12 cellular contexts compared by ENCODE assay signal in genomic region chr7:43522406-43523156, GRCh38.
A peak's percentile ranks its signal among the peaks of the same experiment; 100 is the strongest.
DNase-seq lines count a peak whose midpoint lies in the region; ATAC-seq and TF ChIP-seq lines count a peak whose summit lies in the region.
"Had no signal": no experiment of that assay in that cellular context is flagged by ENCODE, and none has a peak within 500 bp of the region (broad histone marks: within the 10 kb centered on the region; RNA-seq: fewer than 3 reads in every experiment).

No MANE protein-coding gene starts in this region.

- no peak overlapping the region for H3K14ac ChIP-seq in mesenchymal stem cell (ENCODE audit: low read length in 2 of 2)

- no peak overlapping the region for H3K4me3 Mint-ChIP-seq in activated CD4-positive, alpha-beta T cell treated with anti-CD3 and anti-CD28 coated beads for 36 hours

- H3K9me2 ChIP-seq in PC-3 (replicated peaks; ENCODE audit: low read length), result no peaks in the 10 kb centered on the region

- H3K36me3 ChIP-seq in PC-3 (ENCODE audit: low read depth, low read length) (no peaks in the 10 kb centered on the region), mammary epithelial cell (ENCODE audit: insufficient read depth, low read length) (no peaks in the 10 kb centered on the region), mesenchymal stem cell (ENCODE audit: control insufficient read depth in 1 of 2, insufficient read depth in 2 of 2, low read depth in 1 of 2, low read length in 2 of 2) (no peaks in the 10 kb centered on the region)

- no peak overlapping the region for H3K27ac Mint-ChIP-seq in activated CD4-positive, alpha-beta T cell treated with anti-CD3 and anti-CD28 coated beads for 36 hours

- peak overlapping the region; percentile 67 for H2BK5ac ChIP-seq in mesenchymal stem cell (ENCODE audit: low read depth, low read length, poor library complexity, severe bottlenecking)

- H3K9me3 ChIP-seq in PC-3 (ENCODE audit: low read length), result no peaks in the 10 kb centered on the region
- H3K9me3 ChIP-seq in mammary epithelial cell (replicated peaks; ENCODE audit: insufficient read depth, low read length), result no peaks in the 10 kb centered on the region
- H3K9me3 ChIP-seq in mesenchymal stem cell (ENCODE audit: control insufficient read depth, low read length), result no peaks in the 10 kb centered on the region

- H3K36me3 Mint-ChIP-seq in activated CD4-positive, alpha-beta T cell treated with anti-CD3 and anti-CD28 coated beads for 36 hours (ENCODE audit: low read depth), result no peaks in the 10 kb centered on the region

- no peaks in the 10 kb centered on the region for H4K20me1 ChIP-seq in PC-3 (ENCODE audit: low read length)
- no peaks in the 10 kb centered on the region for H4K20me1 ChIP-seq in mammary epithelial cell (ENCODE audit: insufficient read depth, low read length)

- no peak overlapping the region for H3K4ac ChIP-seq in mesenchymal stem cell (ENCODE audit: low read depth in 1 of 2, low read length in 2 of 2)

- peak; percentile 84 for DNase-seq in Daoy (ENCODE audit: low read depth)
- peak; percentile 2 for DNase-seq in PC-3
- peak; percentile 98 for DNase-seq in mammary epithelial cell
- peak; percentile 37 for DNase-seq in mesenchymal stem cell
- no peak for DNase-seq in KBM-7
- no peak for DNase-seq in activated CD4-positive, alpha-beta T cell treated with anti-CD3 and anti-CD28 coated beads for 36 hours
- DNase-seq in dermis blood vessel endothelial cell, result no peak
- DNase-seq in NCI-H446 treated with DMSO at 0.1 percent for 48 hours (lab: John Stamatoyannopoulos, UW), result no peak
- DNase-seq: activated naive CD4-positive, alpha-beta T cell; NCI-H526; stimulated activated CD4-positive, alpha-beta T cell treated with anti-CD3 and anti-CD28 coated beads, Interleukin-2, amount 100 ng/mL, for 24 hours had no signal

- H3K27ac ChIP-seq in PC-3 (ENCODE audit: low read length) (no peak overlapping the region), mammary epithelial cell (ENCODE audit: insufficient read depth, low read depth, low read length) (peak overlapping the region; percentile 58), mesenchymal stem cell (ENCODE audit: low read length, poor library complexity, severe bottlenecking) (peak overlapping the region; percentile 62)

- BruUV-seq in PC-3 (replicated peaks; lab: Mats Ljungman, UMichigan) (no TSS peak), mammary epithelial cell (replicated peaks; lab: Mats Ljungman, UMichigan) (no TSS peak)

- no peaks in the 10 kb centered on the region for H3K27me3 Mint-ChIP-seq in activated CD4-positive, alpha-beta T cell treated with anti-CD3 and anti-CD28 coated beads for 36 hours

- H3K79me1 ChIP-seq in mesenchymal stem cell (replicated peaks; ENCODE audit: low read length, poor library complexity, severe bottlenecking), result no peaks in the 10 kb centered on the region

- H3K18ac ChIP-seq in mesenchymal stem cell (ENCODE audit: low read depth in 1 of 2, low read length in 2 of 2), result peak overlapping the region in 1 of 2 experiments; percentile 4

- no peaks in the 10 kb centered on the region for H3K4me1 Mint-ChIP-seq in activated CD4-positive, alpha-beta T cell treated with anti-CD3 and anti-CD28 coated beads for 36 hours

- no peak for TF ChIP-seq CTCF in PC-3 (conservative IDR thresholded peaks at IDR 0.05; ENCODE audit: low read depth, low read length)
- no peak for TF ChIP-seq CTCF in mammary epithelial cell (conservative IDR thresholded peaks at IDR 0.05 in 1 of 2, IDR thresholded peaks at IDR 0.05 in 1 of 2; ENCODE audit: extremely low read depth in 1 of 2, insufficient read depth in 1 of 2, low read depth in 1 of 2, low read length in 2 of 2)

- H3K4me3 ChIP-seq in PC-3 (ENCODE audit: low read length), result no peak overlapping the region
- H3K4me3 ChIP-seq in mammary epithelial cell (replicated peaks in 1 of 3; ENCODE audit: insufficient read depth in 1 of 3, low read depth in 2 of 3, low read length in 3 of 3), result no peak overlapping the region
- no peak overlapping the region for H3K4me3 ChIP-seq in mesenchymal stem cell (ENCODE audit: insufficient read depth in 1 of 2, low read depth in 1 of 2, low read length in 2 of 2)

- intact Hi-C loops in PC-3 (cut with micrococcal nuclease), result no loop called here
- intact Hi-C loops in mammary epithelial cell (cut with micrococcal nuclease), result loop anchor here (2.0 kb wide), 1 partner anchor 46 kb away; no protein-coding TSS in a partner anchor
- intact Hi-C loops in activated CD4-positive, alpha-beta T cell treated with anti-CD3 and anti-CD28 coated beads for 36 hours (cut with DNase I, micrococcal nuclease), result no loop called here

- POLR2A ChIA-PET in PC-3 (lab: Charles Lee; ENCODE audit: unreplicated experiment), result no interaction called here
- POLR2A ChIA-PET in activated CD4-positive, alpha-beta T cell treated with anti-CD3 and anti-CD28 coated beads for 36 hours (lab: Charles Lee), result no interaction called here

- H2BK120ac ChIP-seq in mesenchymal stem cell (ENCODE audit: low read depth, low read length), result no peak overlapping the region

- in situ Hi-C loops in mammary epithelial cell (cut with MboI; ENCODE audit: low sequenced_read_pairs in 2 of 2), result no loop called here
- in situ Hi-C loops in KBM-7 (cut with MboI; ENCODE audit: low pct_unique_long_range_greater_than_20kb, low sequenced_read_pairs), result no loop called here

- CTCF ChIA-PET in PC-3 (lab: Charles Lee) (no interaction called here), mammary epithelial cell (lab: Charles Lee; ENCODE audit: low non-redundant PET) (no interaction called here)
- CTCF ChIA-PET in activated CD4-positive, alpha-beta T cell treated with anti-CD3 and anti-CD28 coated beads for 36 hours (lab: Charles Lee), result interaction anchor here (0.6 kb wide), 1 partner anchor 177 kb away, joined by 3 read pairs; no protein-coding TSS in a partner anchor

- WGBS in mammary epithelial cell (ENCODE audit: low coverage, missing lambda C conversion rate), result 30% methylated on average over 7 of the region's 8 CpGs
- 76% methylated on average over 3 of the region's 8 CpGs for WGBS in mesenchymal stem cell

- no peak overlapping the region for H2BK15ac ChIP-seq in mesenchymal stem cell (ENCODE audit: low read depth, poor library complexity, severe bottlenecking)

- no peaks in the 10 kb centered on the region for H3K9me3 Mint-ChIP-seq in activated CD4-positive, alpha-beta T cell treated with anti-CD3 and anti-CD28 coated beads for 36 hours (ENCODE audit: low read depth)

- H4K91ac ChIP-seq in mesenchymal stem cell (ENCODE audit: low read length), result no peak overlapping the region

- ATAC-seq in PC-3, result no peak
- ATAC-seq in activated CD4-positive, alpha-beta T cell treated with anti-CD3 and anti-CD28 coated beads for 36 hours, result no peak
- ATAC-seq: Right ventricle myocardium inferior had no signal

- H3K4me1 ChIP-seq in PC-3 (ENCODE audit: insufficient read depth, low read length) (peaks cover 2% of the 10 kb centered on the region; the same call in 1 of the 2 replicates), mammary epithelial cell (ENCODE audit: insufficient read depth, low read length) (peaks cover 32% of the 10 kb centered on the region), mesenchymal stem cell (ENCODE audit: control insufficient read depth, insufficient read depth, low read depth, low read length) (peaks cover 4% of the 10 kb centered on the region)

- H2BK12ac ChIP-seq in mesenchymal stem cell (ENCODE audit: low read length in 2 of 2), result peak overlapping the region in 1 of 2 experiments; percentile 32

- no peak overlapping the region for H4K8ac ChIP-seq in mesenchymal stem cell (ENCODE audit: low read length)

- H3K23ac ChIP-seq in mesenchymal stem cell (ENCODE audit: low read length in 2 of 2), result no peak overlapping the region

- H3K27me3 ChIP-seq in PC-3 (ENCODE audit: low read length), result no peaks in the 10 kb centered on the region
- no peaks in the 10 kb centered on the region for H3K27me3 ChIP-seq in mammary epithelial cell (ENCODE audit: insufficient read depth, low read length)
- H3K27me3 ChIP-seq in mesenchymal stem cell (ENCODE audit: control insufficient read depth in 1 of 2, insufficient read depth in 1 of 2, low read length in 2 of 2), result no peaks in the 10 kb centered on the region

- no peaks in the 10 kb centered on the region for H3K79me2 ChIP-seq in PC-3 (ENCODE audit: low read length)
- no peaks in the 10 kb centered on the region for H3K79me2 ChIP-seq in mammary epithelial cell (ENCODE audit: insufficient read depth, low read length)

- no peak overlapping the region for H2AK5ac ChIP-seq in mesenchymal stem cell (ENCODE audit: low read length, severe bottlenecking)

- dilution Hi-C loops in mammary epithelial cell (cut with HindIII; ENCODE audit: low sequenced_read_pairs), result no loop called here

- no peak overlapping the region for H3K9ac ChIP-seq in PC-3 (ENCODE audit: low read length)
- H3K9ac ChIP-seq in mammary epithelial cell (ENCODE audit: insufficient read depth, low read length), result no peak overlapping the region
- no peak overlapping the region for H3K9ac ChIP-seq in mesenchymal stem cell (ENCODE audit: low read length)

- no peak overlapping the region for H3K4me2 ChIP-seq in PC-3 (ENCODE audit: low read length)
- peak overlapping the region; percentile 34 for H3K4me2 ChIP-seq in mammary epithelial cell (ENCODE audit: insufficient read depth, low read depth, low read length)
- H3K4me2 ChIP-seq in mesenchymal stem cell (ENCODE audit: low read length, poor library complexity, severe bottlenecking), result no peak overlapping the region

- H2AFZ ChIP-seq in PC-3 (ENCODE audit: low read length) (no peak overlapping the region), mammary epithelial cell (ENCODE audit: low read depth, low read length) (peak overlapping the region; percentile 36), mesenchymal stem cell (ENCODE audit: low read depth, low read length) (no peak overlapping the region)

- no peaks in the 10 kb centered on the region for H3F3A ChIP-seq in PC-3 (ENCODE audit: low read length, unreplicated experiment)

Comparison
In these comparisons a context has a peak if more than half of its experiments do, and no peak if none do; other contexts are left out.
1. DNase-seq: peak in Daoy (single experiment), PC-3 (single experiment), mammary epithelial cell (single experiment) and mesenchymal stem cell (single experiment); none in KBM-7 (single experiment), activated CD4-positive, alpha-beta T cell treated with anti-CD3 and anti-CD28 coated beads for 36 hours (single experiment), dermis blood vessel endothelial cell (single experiment) and NCI-H446 treated with DMSO at 0.1 percent for 48 hours (single experiment).